Comparison of ENCODE assay signal across 23 cellular contexts in genomic region chr1:2928733-2929325, GRCh38.
A peak's percentile ranks its signal among the peaks of the same experiment; 100 is the strongest.
DNase-seq lines count a peak whose midpoint lies in the region; ATAC-seq lines count a peak whose summit lies in the region.
"Had no signal": no experiment of that assay in that cellular context is flagged by ENCODE, and none has a peak within 500 bp of the region (broad histone marks: within the 10 kb centered on the region; RNA-seq: fewer than 3 reads in every experiment).

No MANE protein-coding gene starts in this region.

- H3K4me2 ChIP-seq in BLaER1 treated with 17β-estradiol and CSF1 and Interleukin-3, amounts not matched to agents 10 nM and 100 nM, result peak overlapping the region in 6 of 11 experiments; percentile 11 to 41 (median 28); a peak in 8 of 22 replicates
- H3K4me2 ChIP-seq: A549 had no signal

- no peaks in the 10 kb centered on the region for H3K36me3 ChIP-seq in BLaER1 treated with 17β-estradiol and CSF1 and Interleukin-3, amounts not matched to agents 10 nM and 100 nM
- H3K36me3 ChIP-seq: SJSA1 had no signal

- H3K27me3 ChIP-seq in BLaER1 treated with 17β-estradiol and CSF1 and Interleukin-3, amounts not matched to agents 10 nM and 100 nM, result peaks cover 19 to 85% (median 61%) of the 10 kb centered on the region in 11 experiments; a peak in 21 of 22 replicates
- H3K27me3 ChIP-seq: SJSA1 had no signal

- intact Hi-C loops in posterior cingulate gyrus (cut with DNase I), result no loop called here

- H3K4me3 ChIP-seq in BLaER1 treated with 17β-estradiol and CSF1 and Interleukin-3, amounts not matched to agents 10 nM and 100 nM, result no peak overlapping the region
- H3K4me3 ChIP-seq: A549, SJSA1 had no signal

- peaks cover 0 to 80% (median 0%) of the 10 kb centered on the region in 11 experiments; a peak in 9 of 22 replicates for H4K20me1 ChIP-seq in BLaER1 treated with 17β-estradiol and CSF1 and Interleukin-3, amounts not matched to agents 10 nM and 100 nM

- DNase-seq in NCI-H2171 treated with DMSO at 0.1 percent for 48 hours (lab: John Stamatoyannopoulos, UW) (peak; percentile 96), posterior cingulate gyrus (peak in 7 of 10 donors; percentile 35 to 92 (median 53))
- no peak for DNase-seq in stimulated activated CD8-positive, alpha-beta memory T cell treated with anti-CD3 and anti-CD28 coated beads, Interleukin-4, amount 100 ng/mL, for 48 hours
- DNase-seq: AML-193; CD8-positive, alpha-beta memory T cell; DMS153; DND-41; Karpas-422; NCI-H1092 treated with DMSO at 0.1 percent for 48 hours; NCI-H1436; NCI-H187; NCI-H2081 treated with DMSO at 0.1 percent for 48 hours; Right ventricle myocardium superior; RPMI8226; T-helper 1 cell had no signal

- no peak overlapping the region for H3K27ac ChIP-seq in BLaER1 treated with 17β-estradiol and CSF1 and Interleukin-3, amounts not matched to agents 10 nM and 100 nM
- peak overlapping the region; percentile 26 for H3K27ac ChIP-seq in cingulate gyrus (ENCODE audit: low read depth, low read length)
- H3K27ac ChIP-seq: A549, SJSA1 had no signal

- H3K9me3 ChIP-seq in BLaER1 treated with 17β-estradiol and CSF1 and Interleukin-3, amounts not matched to agents 10 nM and 100 nM (replicated peaks in 1 of 11), result no peaks in the 10 kb centered on the region
- H3K9me3 ChIP-seq: A549, SJSA1 had no signal

- H3K9ac ChIP-seq in BLaER1 treated with 17β-estradiol and CSF1 and Interleukin-3, amounts not matched to agents 10 nM and 100 nM, result no peak overlapping the region; a peak in 1 of 22 replicates

- peaks cover 0 to 13% (median 6%) of the 10 kb centered on the region in 10 experiments; a peak in 8 of 20 replicates for H3K4me1 ChIP-seq in BLaER1 treated with 17β-estradiol and CSF1 and Interleukin-3, amounts not matched to agents 10 nM and 100 nM
- H3K4me1 ChIP-seq: A549, SJSA1 had no signal

- ATAC-seq in HG03520 (IDR thresholded peaks at IDR 0.05; ENCODE audit: unreplicated experiment) (no peak), HG03108 (IDR thresholded peaks at IDR 0.05; ENCODE audit: unreplicated experiment) (no peak)
- ATAC-seq: A549, HCT116, HepG2 had no signal
